ENCODE assay signal across 17 cellular contexts in genomic region chr11:63672934-63673539, GRCh38. TPM values are rescaled to one million over a fixed set of nuclear protein-coding genes. Genes with fewer than 3 reads are reported as not detected.
DNase-seq lines count a peak whose midpoint lies in the region; ATAC-seq and TF ChIP-seq lines count a peak whose summit lies in the region.
"Had no signal": no experiment of that assay in that cellular context is flagged by ENCODE, and none has a peak within 500 bp of the region (broad histone marks: within the 10 kb centered on the region; RNA-seq: fewer than 3 reads in every experiment).

No MANE protein-coding gene starts in this region.

- no peaks in the 10 kb centered on the region for H3K9me3 ChIP-seq in heart right ventricle
- H3K9me3 ChIP-seq in liver (ENCODE audit: control insufficient read depth in 4 of 4, low read length in 3 of 4), result no peaks in the 10 kb centered on the region
- H3K9me3 ChIP-seq in prostate gland, result no peaks in the 10 kb centered on the region
- H3K9me3 ChIP-seq: BLaER1, HAP-1 had no signal

- H3K4me3 ChIP-seq in heart right ventricle, result no peak overlapping the region
- no peak overlapping the region for H3K4me3 ChIP-seq in liver (ENCODE audit: low read depth in 1 of 3, low read length in 3 of 3)
- no peak overlapping the region for H3K4me3 ChIP-seq in prostate gland
- H3K4me3 ChIP-seq: BLaER1, HAP-1 had no signal

- H3K27ac Mint-ChIP-seq in type B pancreatic cell, result no peak overlapping the region
- H3K27ac Mint-ChIP-seq: activated CD4-positive, alpha-beta T cell treated with anti-CD3 and anti-CD28 coated beads for 36 hours had no signal

- intact Hi-C loops in heart right ventricle (cut with DNase I), result loop anchor here in 1 of 10 donors (5.0 kb wide), 1 partner anchor 64 kb away; no protein-coding TSS in a partner anchor
- intact Hi-C loops in left ventricle myocardium superior (cut with micrococcal nuclease), result no loop called here
- intact Hi-C loops in prostate gland (cut with DNase I), result no loop called here

- TF ChIP-seq RAD21 in liver (IDR thresholded peaks at IDR 0.05), result no peak

- WGBS in heart right ventricle, 2 donors, result 87 to 91% methylated on average over 1 of the region's 1 CpG
- 97% methylated on average over 1 of the region's 1 CpG for WGBS in liver
- 100% methylated on average over 1 of the region's 1 CpG for WGBS in prostate gland

- peak overlapping the region in 7 of 10 donors; percentile 5 to 99 (median 52) for H3K27ac ChIP-seq in heart right ventricle
- peak overlapping the region in 1 of 2 donors; percentile 12 for H3K27ac ChIP-seq in liver (ENCODE audit: low read depth in 1 of 2, low read length in 2 of 2)
- H3K27ac ChIP-seq in prostate gland, result no peak overlapping the region
- H3K27ac ChIP-seq: BLaER1 had no signal

- ATAC-seq in heart right ventricle (no peak), left ventricle myocardium superior (no peak), HG03565 (IDR thresholded peaks at IDR 0.05; ENCODE audit: unreplicated experiment) (no peak)
- ATAC-seq: activated CD4-positive, alpha-beta T cell treated with anti-CD3 and anti-CD28 coated beads for 36 hours had no signal

- H3K27me3 Mint-ChIP-seq in type B pancreatic cell, result no peaks in the 10 kb centered on the region
- H3K27me3 Mint-ChIP-seq: activated CD4-positive, alpha-beta T cell treated with anti-CD3 and anti-CD28 coated beads for 36 hours had no signal

- H3K9ac ChIP-seq in liver (ENCODE audit: low read depth in 1 of 2, low read length in 2 of 2), result no peak overlapping the region
- H3K9ac ChIP-seq: BLaER1 had no signal

- H3K4me1 ChIP-seq in heart right ventricle (peaks cover 0 to 46% (median 27%) of the 10 kb centered on the region in 9 donors), liver (ENCODE audit: control insufficient read depth in 4 of 4, insufficient read depth in 4 of 4, low read length in 3 of 4) (peaks cover 5 to 11% (median 8%) of the 10 kb centered on the region in 4 donors), prostate gland (replicated peaks) (no peaks in the 10 kb centered on the region)

- TF ChIP-seq POLR2A in prostate gland (IDR thresholded peaks at IDR 0.05), result no peak

- DNase-seq in heart right ventricle (no peak), left ventricle myocardium superior (no peak), SW480 (ENCODE audit: low spot score) (peak; percentile 52), type B pancreatic cell (ENCODE audit: extremely low spot score, unreplicated experiment) (no peak), NCI-H524 (lab: John Stamatoyannopoulos, UW) (no peak), prostate gland (ENCODE audit: low spot score) (no peak)
- DNase-seq: activated CD4-positive, alpha-beta T cell treated with anti-CD3 and anti-CD28 coated beads for 36 hours; dermis blood vessel endothelial cell; KBM-7; NCI-H1417 treated with DMSO at 0.1 percent for 48 hours; NCI-H345; nucleus accumbens; stimulated activated CD4-positive, alpha-beta T cell treated with anti-CD3 and anti-CD28 coated beads, Interleukin-12 subunit alpha, Interleukin-12 subunit beta, amount 100 ng/mL, for 4 hours had no signal

- H3K4me3 Mint-ChIP-seq in type B pancreatic cell, result peak overlapping the region; percentile 23
- H3K4me3 Mint-ChIP-seq: activated CD4-positive, alpha-beta T cell treated with anti-CD3 and anti-CD28 coated beads for 36 hours had no signal

- H3K9me3 Mint-ChIP-seq in type B pancreatic cell, result no peaks in the 10 kb centered on the region

- H3K27me3 ChIP-seq in heart right ventricle (no peaks in the 10 kb centered on the region), liver (ENCODE audit: control insufficient read depth in 4 of 4, insufficient read depth in 4 of 4, low read length in 3 of 4) (no peaks in the 10 kb centered on the region), prostate gland (replicated peaks; ENCODE audit: insufficient read depth) (no peaks in the 10 kb centered on the region)
- H3K27me3 ChIP-seq: BLaER1 had no signal

- H3K36me3 ChIP-seq in heart right ventricle, result peaks cover 0 to 4% (median 0%) of the 10 kb centered on the region in 9 donors
- H3K36me3 ChIP-seq in liver (ENCODE audit: control insufficient read depth in 4 of 4, insufficient read depth in 3 of 4, low read depth in 1 of 4, low read length in 3 of 4), result no peaks in the 10 kb centered on the region
- H3K36me3 ChIP-seq in prostate gland, result no peaks in the 10 kb centered on the region
- H3K36me3 ChIP-seq: HAP-1 had no signal

- H3K36me3 Mint-ChIP-seq in type B pancreatic cell, result peaks cover 3% of the 10 kb centered on the region

- TF ChIP-seq CTCF in heart right ventricle (IDR thresholded peaks at IDR 0.05) (no peak), liver (IDR thresholded peaks at IDR 0.05; ENCODE audit: low read depth, low read length, missing input control) (no peak), type B pancreatic cell (conservative IDR thresholded peaks at IDR 0.05) (no peak), prostate gland (IDR thresholded peaks at IDR 0.05) (no peak)

- H3K4me1 Mint-ChIP-seq in type B pancreatic cell (ENCODE audit: unreplicated experiment), result peaks cover 9% of the 10 kb centered on the region

TF ChIP-seq in liver, 16 proteins besides CTCF, POLR2A, EP300 and RAD21:
- TF ChIP-seq ATF3 (IDR thresholded peaks at IDR 0.05) (peak; percentile 69), HNF4A (conservative IDR thresholded peaks at IDR 0.05) (peak; percentile 28 to 61), SP1 (IDR thresholded peaks at IDR 0.05) (peak; percentile 17)
- TF ChIP-seq, protein P1, sequence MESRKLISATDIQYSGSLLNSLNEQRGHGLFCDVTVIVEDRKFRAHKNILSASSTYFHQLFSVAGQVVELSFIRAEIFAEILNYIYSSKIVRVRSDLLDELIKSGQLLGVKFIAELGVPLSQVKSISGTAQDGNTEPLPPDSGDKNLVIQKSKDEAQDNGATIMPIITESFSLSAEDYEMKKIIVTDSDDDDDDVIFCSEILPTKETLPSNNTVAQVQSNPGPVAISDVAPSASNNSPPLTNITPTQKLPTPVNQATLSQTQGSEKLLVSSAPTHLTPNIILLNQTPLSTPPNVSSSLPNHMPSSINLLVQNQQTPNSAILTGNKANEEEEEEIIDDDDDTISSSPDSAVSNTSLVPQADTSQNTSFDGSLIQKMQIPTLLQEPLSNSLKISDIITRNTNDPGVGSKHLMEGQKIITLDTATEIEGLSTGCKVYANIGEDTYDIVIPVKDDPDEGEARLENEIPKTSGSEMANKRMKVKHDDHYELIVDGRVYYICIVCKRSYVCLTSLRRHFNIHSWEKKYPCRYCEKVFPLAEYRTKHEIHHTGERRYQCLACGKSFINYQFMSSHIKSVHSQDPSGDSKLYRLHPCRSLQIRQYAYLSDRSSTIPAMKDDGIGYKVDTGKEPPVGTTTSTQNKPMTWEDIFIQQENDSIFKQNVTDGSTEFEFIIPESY (IDR thresholded peaks at IDR 0.05), result no peak

RNA-seq across cellular contexts. Expression of gene ATL3, which starts 1.9 kb away (rescaled TPM):
- total RNA-seq in heart right ventricle (10 to 100 TPM in 8 of 10 donors, 1 to 10 TPM in 2; 8.5 to 22.2 (median 12.5) TPM), left ventricle myocardium superior (13.6 TPM), liver (10 to 100 TPM; 24.5 to 33.6 TPM), type B pancreatic cell (ENCODE audit: low replicate concordance) (21.6 and 24.6 TPM in 2 replicates), prostate gland (10 to 100 TPM; 46.7 to 64.3 TPM)
- polyA plus RNA-seq in heart right ventricle (1 to 10 TPM; 5.9 to 7.3 TPM), liver (1 to 10 TPM; 5.9 to 7.9 TPM)

RNA-seq across cellular contexts. Expression of gene RTN3, which starts 8.3 kb away (rescaled TPM):
- total RNA-seq in heart right ventricle (10 to 100 TPM; 38.0 to 72.0 (median 55.4) TPM), left ventricle myocardium superior (44.8 TPM), liver (10 to 100 TPM; 29.7 to 31.0 TPM), type B pancreatic cell (ENCODE audit: low replicate concordance) (95.0 and 95.9 TPM in 2 replicates), prostate gland (10 to 100 TPM; 74.1 to 88.8 TPM)
- polyA plus RNA-seq in heart right ventricle (10 to 100 TPM; 31.1 to 51.7 TPM), liver (10 to 100 TPM; 31.9 to 49.3 TPM)

RNA-seq across cellular contexts. Expression of gene PLAAT3, which starts 58.8 kb away (rescaled TPM):
- total RNA-seq in heart right ventricle (100 to 1,000 TPM in 9 of 10 donors, 10 to 100 TPM in 1; 82.8 to 211 (median 137) TPM), left ventricle myocardium superior (149 TPM), liver (10 to 100 TPM; 13.4 to 18.9 TPM), type B pancreatic cell (ENCODE audit: low replicate concordance) (55.6 and 65.4 TPM in 2 replicates), prostate gland (100 to 1,000 TPM in 1 of 2 donors, 1 to 10 TPM in 1; 7.0 to 118 TPM)
- polyA plus RNA-seq in heart right ventricle (100 to 1,000 TPM; 118 to 159 TPM), liver (10 to 100 TPM; 89.6 to 90.1 TPM)

Comparison
In these comparisons a context has a peak if more than half of its experiments do, and no peak if none do; other contexts are left out.
1. H3K27ac ChIP-seq: peak in heart right ventricle (7 of 10); none in prostate gland (0 of 2).